Comparison of ENCODE assay signal across 18 cellular contexts in genomic region chr2:172193331-172194089, GRCh38.
A peak's percentile ranks its signal among the peaks of the same experiment; 100 is the strongest.
DNase-seq lines count a peak whose midpoint lies in the region; ATAC-seq and TF ChIP-seq lines count a peak whose summit lies in the region.
"Had no signal": no experiment of that assay in that cellular context is flagged by ENCODE, and none has a peak within 500 bp of the region (broad histone marks: within the 10 kb centered on the region; RNA-seq: fewer than 3 reads in every experiment).

No MANE protein-coding gene starts in this region.

- no peak overlapping the region for H2BK15ac ChIP-seq in mesendoderm (replicated peaks; ENCODE audit: low read depth)

- H3K4me1 ChIP-seq in GM23248 (ENCODE audit: insufficient read depth) (0 out of 2 replicates have a peak, but pooled peaks cover 5% of the 10 kb centered on the region), HCT116 (ENCODE audit: control insufficient read depth in 1 of 2, insufficient read depth in 2 of 2, low read length in 2 of 2) (no peaks in the 10 kb centered on the region), mesendoderm (ENCODE audit: control insufficient read depth, low read depth, low read length) (no peaks in the 10 kb centered on the region), aorta (ENCODE audit: control insufficient read depth in 1 of 2, insufficient read depth in 2 of 2, low read length in 2 of 2) (no peaks in the 10 kb centered on the region)
- H3K4me1 ChIP-seq: BE2C had no signal

- no peak overlapping the region for H2BK5ac ChIP-seq in mesendoderm (ENCODE audit: low read length)

- no peak overlapping the region for H4K8ac ChIP-seq in mesendoderm (ENCODE audit: low read depth, low read length)

- H3K4me3 ChIP-seq in GM23248 (no peak overlapping the region), HCT116 (replicated peaks in 1 of 2; ENCODE audit: low read depth in 1 of 2, low read length in 2 of 2) (no peak overlapping the region), SU-DHL-6 (ENCODE audit: insufficient read depth, low read length, poor library complexity, severe bottlenecking) (peak overlapping the region; percentile 18), mesendoderm (ENCODE audit: low read length) (no peak overlapping the region), aorta (ENCODE audit: low read length in 2 of 2) (no peak overlapping the region), lower leg skin (ENCODE audit: low read depth, poor library complexity, severe bottlenecking) (no peak overlapping the region)

- H3K4ac ChIP-seq in mesendoderm (ENCODE audit: low read depth, low read length) = no peak overlapping the region

- H3K4me2 ChIP-seq in GM23248 (ENCODE audit: unreplicated experiment) = no peak overlapping the region
- H3K4me2 ChIP-seq in HCT116 (ENCODE audit: low read length) = no peak overlapping the region
- H3K4me2 ChIP-seq in SU-DHL-6 (ENCODE audit: low read depth, low read length, poor library complexity, severe bottlenecking) = no peak overlapping the region
- no peak overlapping the region for H3K4me2 ChIP-seq in mesendoderm (ENCODE audit: low read length)

- H2AFZ ChIP-seq in GM23248 (no peak overlapping the region), HCT116 (ENCODE audit: low read depth, low read length, poor library complexity, severe bottlenecking) (no peak overlapping the region), SU-DHL-6 (ENCODE audit: low read depth, low read length, severe bottlenecking) (no peak overlapping the region)

- H3F3A ChIP-seq in GM23248 (ENCODE audit: insufficient read depth) (peaks cover 11% of the 10 kb centered on the region; the same call in 1 of the 2 replicates), SU-DHL-6 (ENCODE audit: insufficient read depth) (no peaks in the 10 kb centered on the region)

- TF ChIP-seq POLR2A in HCT116 (IDR thresholded peaks at IDR 0.05; ENCODE audit: borderline replicate concordance, extremely low read depth, insufficient read depth, insufficient read length) (no peak), lower leg skin (IDR thresholded peaks at IDR 0.05) (no peak)

- no peak overlapping the region for H3K23ac ChIP-seq in mesendoderm (ENCODE audit: low read length)

- no peak overlapping the region for H4K5ac ChIP-seq in mesendoderm (ENCODE audit: low read length)

- H2AK5ac ChIP-seq in mesendoderm (ENCODE audit: low read length) = no peak overlapping the region

- no peak overlapping the region for H2BK120ac ChIP-seq in mesendoderm (ENCODE audit: low read depth, low read length)

- in situ Hi-C loops in GM23248 (cut with MboI) = no loop called here

- CTCF ChIA-PET in HCT116 (lab: Charles Lee) = no interaction called here

- H3K9me2 ChIP-seq in GM23248 (ENCODE audit: insufficient read depth) (no peaks in the 10 kb centered on the region), HCT116 (ENCODE audit: insufficient read depth) (no peaks in the 10 kb centered on the region), SU-DHL-6 (replicated peaks; ENCODE audit: insufficient read depth, low read length) (no peaks in the 10 kb centered on the region)

- ATAC-seq in HCT116 (no peak), aorta (ENCODE audit: low FRiP score) (no peak)

- POLR2A ChIA-PET in HCT116 (lab: Charles Lee) = no interaction called here

- H3K79me2 ChIP-seq in GM23248 (ENCODE audit: insufficient read depth) = no peaks in the 10 kb centered on the region
- no peaks in the 10 kb centered on the region for H3K79me2 ChIP-seq in HCT116 (ENCODE audit: insufficient read depth, low read length)
- no peaks in the 10 kb centered on the region for H3K79me2 ChIP-seq in SU-DHL-6 (ENCODE audit: insufficient read depth, low read length)
- H3K79me2 ChIP-seq in mesendoderm (ENCODE audit: control insufficient read depth, insufficient read depth, low read length) = no peaks in the 10 kb centered on the region

- no peaks in the 10 kb centered on the region for H4K20me1 ChIP-seq in GM23248 (ENCODE audit: insufficient read depth)
- no peaks in the 10 kb centered on the region for H4K20me1 ChIP-seq in HCT116 (ENCODE audit: insufficient read depth)
- no peaks in the 10 kb centered on the region for H4K20me1 ChIP-seq in SU-DHL-6 (ENCODE audit: low read depth, low read length)

- H3K56ac ChIP-seq in mesendoderm (ENCODE audit: low read length) = no peak overlapping the region

- no peaks in the 10 kb centered on the region for H3K79me1 ChIP-seq in mesendoderm (ENCODE audit: low read length)

- no peak overlapping the region for H3K18ac ChIP-seq in mesendoderm (ENCODE audit: low read length)

- BruUV-seq in HCT116 (replicated peaks; lab: Mats Ljungman, UMichigan) = no TSS peak

- H3K27ac ChIP-seq in GM23248 (no peak overlapping the region), HCT116 (ENCODE audit: low read depth, low read length) (no peak overlapping the region), SU-DHL-6 (ENCODE audit: low read depth, low read length) (no peak overlapping the region), mesendoderm (ENCODE audit: low read depth, low read length) (no peak overlapping the region), aorta (ENCODE audit: low read depth in 1 of 2, low read length in 2 of 2) (no peak overlapping the region)
- H3K27ac ChIP-seq: HL-60 had no signal

- DNase-seq in GM23248 = peak; percentile 21
- no peak for DNase-seq in HCT116 (ENCODE audit: low read depth, low spot score)
- DNase-seq in mesendoderm = peak; percentile 13
- DNase-seq in aorta = no peak
- DNase-seq in lower leg skin (ENCODE audit: low spot score in 2 of 2) = no peak
- DNase-seq: ACHN; BE2C; C1 segment of cervical spinal cord; CD4-positive, CD25-positive, alpha-beta regulatory T cell; CD8-positive, alpha-beta memory T cell; COR-L47; DMS 273 treated with DMSO at 0.1 percent for 48 hours; DMS79; GDM1; H9; KG1 had no signal

- H3K27me3 ChIP-seq in GM23248 (replicated peaks; ENCODE audit: insufficient read depth) (no peaks in the 10 kb centered on the region), HCT116 (ENCODE audit: insufficient read depth, low read length) (no peaks in the 10 kb centered on the region), SU-DHL-6 (ENCODE audit: low read length) (no peaks in the 10 kb centered on the region), mesendoderm (ENCODE audit: insufficient read depth, low read length, poor library complexity) (no peaks in the 10 kb centered on the region), aorta (ENCODE audit: control insufficient read depth in 1 of 2, insufficient read depth in 2 of 2, low read length in 1 of 2) (no peaks in the 10 kb centered on the region)
- H3K27me3 ChIP-seq: BE2C had no signal

- H3K9me3 ChIP-seq in GM23248 (ENCODE audit: low read depth) (no peaks in the 10 kb centered on the region), HCT116 (ENCODE audit: control insufficient read depth in 1 of 2, insufficient read depth in 1 of 2, low read depth in 1 of 2, low read length in 2 of 2) (peaks cover 1 to 4% of the 10 kb centered on the region in 2 experiments; a peak in 3 of 4 replicates), SU-DHL-6 (ENCODE audit: insufficient read depth, low read length) (no peaks in the 10 kb centered on the region), aorta (ENCODE audit: control insufficient read depth, low read length) (peaks cover 9% of the 10 kb centered on the region)
- H3K9me3 ChIP-seq: BE2C had no signal

- 51 to 55% methylated on average over 6 of the region's 6 CpGs for WGBS in GM23248 (ENCODE audit: low coverage in 1 of 2, low lambda C conversion rate in 2 of 2, missing lambda C conversion rate in 2 of 2), 2 experiments
- no CpG with 5 or more reads among the region's 6 CpGs for WGBS in mesendoderm (ENCODE audit: extremely low coverage, insufficient coverage, low lambda C conversion rate)
- 87 to 89% methylated on average over 6 of the region's 6 CpGs for WGBS in aorta, 2 donors
- WGBS in lower leg skin, 2 donors = 90 to 93% methylated on average over 6 of the region's 6 CpGs

- TF ChIP-seq CTCF in HCT116 (IDR thresholded peaks at IDR 0.05 in 2 of 3, conservative IDR thresholded peaks at IDR 0.05 in 1 of 3; ENCODE audit: borderline replicate concordance in 1 of 3, insufficient read depth in 1 of 3, low read depth in 2 of 3, low read length in 2 of 3) (no peak), SU-DHL-6 (IDR thresholded peaks at IDR 0.05; ENCODE audit: insufficient read depth, low read length, poor library complexity, severe bottlenecking) (no peak), lower leg skin (IDR thresholded peaks at IDR 0.05) (no peak)

- intact Hi-C loops in HCT116 (cut with micrococcal nuclease) (no loop called here), aorta (cut with DNase I) (no loop called here), lower leg skin (cut with DNase I; ENCODE audit: low total_unique reads) (no loop called here)

- TF ChIP-seq RAD21 in HCT116 (IDR thresholded peaks at IDR 0.05; ENCODE audit: low read depth) = no peak

- RAD21 ChIA-PET in HCT116 (lab: Charles Lee; ENCODE audit: low non-redundant PET in 1 of 2, low total read pairs in 2 of 2, uncharacterized antibody in 2 of 2, unreplicated experiment in 2 of 2) = no interaction called here

- H3K36me3 ChIP-seq in GM23248 (ENCODE audit: low read depth) (no peaks in the 10 kb centered on the region), HCT116 (ENCODE audit: control insufficient read depth in 1 of 2, insufficient read depth in 2 of 2, low read length in 2 of 2) (no peaks in the 10 kb centered on the region), SU-DHL-6 (ENCODE audit: low read length) (no peaks in the 10 kb centered on the region), mesendoderm (ENCODE audit: control insufficient read depth, insufficient read depth, low read length) (no peaks in the 10 kb centered on the region), aorta (ENCODE audit: control insufficient read depth in 1 of 2, insufficient read depth in 2 of 2, low read length in 1 of 2) (no peaks in the 10 kb centered on the region)
- H3K36me3 ChIP-seq: BE2C had no signal

- H3K9ac ChIP-seq in GM23248 (no peak overlapping the region), HCT116 (ENCODE audit: low read length) (no peak overlapping the region), SU-DHL-6 (ENCODE audit: low read length) (no peak overlapping the region), mesendoderm (ENCODE audit: low read length) (no peak overlapping the region)

TF ChIP-seq in HCT116, 20 proteins besides CTCF, POLR2A, EP300 and RAD21:
- TF ChIP-seq CBX3 (IDR thresholded peaks at IDR 0.05; ENCODE audit: low read depth) (peak; percentile 56; the same call in 1 of the 2 replicates), EGR1 (IDR thresholded peaks at IDR 0.05; ENCODE audit: low read depth) (no peak), ATF3 (IDR thresholded peaks at IDR 0.05) (no peak), SRF (IDR thresholded peaks at IDR 0.05; ENCODE audit: low read depth) (no peak), MAX (IDR thresholded peaks at IDR 0.05) (no peak)

Comparison
In these comparisons a context has a peak if more than half of its experiments do, and no peak if none do; other contexts are left out.
1. DNase-seq: peak in GM23248 (single experiment) and mesendoderm (single experiment); none in HCT116 (single experiment), aorta (0 of 2) and lower leg skin (0 of 2).